ENCODE assay signal across 1 cellular context in the genomic region with DNA sequence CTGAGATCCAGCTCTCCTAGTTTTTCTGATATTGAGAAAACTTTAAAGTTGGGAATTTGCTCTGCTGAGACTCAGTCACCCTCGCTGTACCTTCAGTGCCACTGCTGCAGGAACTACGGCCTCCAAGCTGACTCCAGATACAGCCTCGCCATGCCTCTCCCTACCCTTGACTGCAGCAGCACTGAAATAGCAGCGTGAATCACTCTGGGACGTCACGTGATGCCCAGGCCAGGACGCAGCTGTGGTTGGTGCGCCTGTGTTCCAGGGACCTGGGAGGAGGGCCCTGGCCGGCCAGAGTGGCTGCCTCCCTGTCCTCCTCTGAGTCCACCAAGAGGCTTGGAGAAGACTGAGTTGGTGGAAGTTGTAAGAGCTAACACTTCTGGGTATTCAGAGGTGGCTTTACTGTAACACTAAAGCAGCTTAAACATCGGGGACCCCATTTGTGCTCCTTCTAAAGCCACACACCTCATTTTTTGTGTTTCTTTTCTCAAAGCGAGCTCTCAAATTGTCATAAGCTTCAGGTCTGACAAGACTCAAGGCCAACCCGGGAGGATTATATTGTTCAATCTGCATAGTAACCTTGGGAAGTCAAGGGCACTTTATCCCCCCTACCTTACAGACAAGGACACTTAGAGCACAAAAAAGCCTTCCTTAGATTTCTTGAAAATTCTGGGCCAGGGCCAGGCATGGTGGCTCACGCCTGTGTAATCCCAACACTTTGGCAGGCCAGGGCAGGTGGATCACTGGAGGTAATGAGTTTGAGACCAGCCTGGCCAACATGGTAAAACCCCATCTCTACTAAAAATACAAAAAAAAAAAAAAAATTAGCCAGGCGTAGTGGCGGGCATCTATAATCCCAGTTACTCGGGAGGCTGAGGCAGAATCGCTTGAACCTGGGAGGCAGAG.
TF ChIP-seq lines count a peak whose summit lies in the region.

No MANE protein-coding gene starts in this region.

TF ChIP-seq in HEK293, 187 proteins besides CTCF, POLR2A, EP300 and RAD21 (continues in another document):
- TF ChIP-seq, protein P1, sequence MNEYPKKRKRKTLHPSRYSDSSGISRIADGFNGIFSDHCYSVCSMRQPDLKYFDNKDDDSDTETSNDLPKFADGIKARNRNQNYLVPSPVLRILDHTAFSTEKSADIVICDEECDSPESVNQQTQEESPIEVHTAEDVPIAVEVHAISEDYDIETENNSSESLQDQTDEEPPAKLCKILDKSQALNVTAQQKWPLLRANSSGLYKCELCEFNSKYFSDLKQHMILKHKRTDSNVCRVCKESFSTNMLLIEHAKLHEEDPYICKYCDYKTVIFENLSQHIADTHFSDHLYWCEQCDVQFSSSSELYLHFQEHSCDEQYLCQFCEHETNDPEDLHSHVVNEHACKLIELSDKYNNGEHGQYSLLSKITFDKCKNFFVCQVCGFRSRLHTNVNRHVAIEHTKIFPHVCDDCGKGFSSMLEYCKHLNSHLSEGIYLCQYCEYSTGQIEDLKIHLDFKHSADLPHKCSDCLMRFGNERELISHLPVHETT (tag by site-specific recombination; IDR thresholded peaks at IDR 0.05) = no peak
- TF ChIP-seq, protein P2, sequence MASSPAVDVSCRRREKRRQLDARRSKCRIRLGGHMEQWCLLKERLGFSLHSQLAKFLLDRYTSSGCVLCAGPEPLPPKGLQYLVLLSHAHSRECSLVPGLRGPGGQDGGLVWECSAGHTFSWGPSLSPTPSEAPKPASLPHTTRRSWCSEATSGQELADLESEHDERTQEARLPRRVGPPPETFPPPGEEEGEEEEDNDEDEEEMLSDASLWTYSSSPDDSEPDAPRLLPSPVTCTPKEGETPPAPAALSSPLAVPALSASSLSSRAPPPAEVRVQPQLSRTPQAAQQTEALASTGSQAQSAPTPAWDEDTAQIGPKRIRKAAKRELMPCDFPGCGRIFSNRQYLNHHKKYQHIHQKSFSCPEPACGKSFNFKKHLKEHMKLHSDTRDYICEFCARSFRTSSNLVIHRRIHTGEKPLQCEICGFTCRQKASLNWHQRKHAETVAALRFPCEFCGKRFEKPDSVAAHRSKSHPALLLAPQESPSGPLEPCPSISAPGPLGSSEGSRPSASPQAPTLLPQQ (tag by site-specific recombination; IDR thresholded peaks at IDR 0.05) = 0 out of 2 replicates have a peak, but pooled peaks have one; percentile 29
- TF ChIP-seq, protein P3, sequence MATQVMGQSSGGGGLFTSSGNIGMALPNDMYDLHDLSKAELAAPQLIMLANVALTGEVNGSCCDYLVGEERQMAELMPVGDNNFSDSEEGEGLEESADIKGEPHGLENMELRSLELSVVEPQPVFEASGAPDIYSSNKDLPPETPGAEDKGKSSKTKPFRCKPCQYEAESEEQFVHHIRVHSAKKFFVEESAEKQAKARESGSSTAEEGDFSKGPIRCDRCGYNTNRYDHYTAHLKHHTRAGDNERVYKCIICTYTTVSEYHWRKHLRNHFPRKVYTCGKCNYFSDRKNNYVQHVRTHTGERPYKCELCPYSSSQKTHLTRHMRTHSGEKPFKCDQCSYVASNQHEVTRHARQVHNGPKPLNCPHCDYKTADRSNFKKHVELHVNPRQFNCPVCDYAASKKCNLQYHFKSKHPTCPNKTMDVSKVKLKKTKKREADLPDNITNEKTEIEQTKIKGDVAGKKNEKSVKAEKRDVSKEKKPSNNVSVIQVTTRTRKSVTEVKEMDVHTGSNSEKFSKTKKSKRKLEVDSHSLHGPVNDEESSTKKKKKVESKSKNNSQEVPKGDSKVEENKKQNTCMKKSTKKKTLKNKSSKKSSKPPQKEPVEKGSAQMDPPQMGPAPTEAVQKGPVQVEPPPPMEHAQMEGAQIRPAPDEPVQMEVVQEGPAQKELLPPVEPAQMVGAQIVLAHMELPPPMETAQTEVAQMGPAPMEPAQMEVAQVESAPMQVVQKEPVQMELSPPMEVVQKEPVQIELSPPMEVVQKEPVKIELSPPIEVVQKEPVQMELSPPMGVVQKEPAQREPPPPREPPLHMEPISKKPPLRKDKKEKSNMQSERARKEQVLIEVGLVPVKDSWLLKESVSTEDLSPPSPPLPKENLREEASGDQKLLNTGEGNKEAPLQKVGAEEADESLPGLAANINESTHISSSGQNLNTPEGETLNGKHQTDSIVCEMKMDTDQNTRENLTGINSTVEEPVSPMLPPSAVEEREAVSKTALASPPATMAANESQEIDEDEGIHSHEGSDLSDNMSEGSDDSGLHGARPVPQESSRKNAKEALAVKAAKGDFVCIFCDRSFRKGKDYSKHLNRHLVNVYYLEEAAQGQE (tag by site-specific recombination; IDR thresholded peaks at IDR 0.05) = no peak
- TF ChIP-seq SP2 (tag by site-specific recombination; IDR thresholded peaks at IDR 0.05) (peak; percentile 47), ZNF654 (tag by site-specific recombination; IDR thresholded peaks at IDR 0.05; ENCODE audit: low read depth) (no peak), ZNF629 (tag by site-specific recombination; IDR thresholded peaks at IDR 0.05) (peak; percentile 36; the same call in 1 of the 2 replicates), ZNF600 (tag by site-specific recombination; IDR thresholded peaks at IDR 0.05) (peak; percentile 31; the same call in 1 of the 2 replicates), ZNF610 (tag by site-specific recombination; IDR thresholded peaks at IDR 0.05; ENCODE audit: borderline replicate concordance) (no peak), SP7 (tag by site-specific recombination; IDR thresholded peaks at IDR 0.05) (0 out of 2 replicates have a peak, but pooled peaks have one; percentile 37), ZNF548 (tag by site-specific recombination; IDR thresholded peaks at IDR 0.05) (no peak), ZNF560 (tag by site-specific recombination; IDR thresholded peaks at IDR 0.05; ENCODE audit: borderline replicate concordance) (no peak), ZNF221 (tag by site-specific recombination; IDR thresholded peaks at IDR 0.05; ENCODE audit: borderline replicate concordance) (no peak), ZNF302 (tag by site-specific recombination; IDR thresholded peaks at IDR 0.05; ENCODE audit: low read depth) (no peak), RBAK (tag by site-specific recombination; IDR thresholded peaks at IDR 0.05) (no peak), ZBTB17 (tag by site-specific recombination; IDR thresholded peaks at IDR 0.05) (peak; percentile 78), ZNF146 (tag by site-specific recombination; IDR thresholded peaks at IDR 0.05) (no peak), SALL2 (tag by site-specific recombination; IDR thresholded peaks at IDR 0.05; ENCODE audit: borderline replicate concordance) (no peak), ZNF623 (tag by site-specific recombination; IDR thresholded peaks at IDR 0.05) (no peak), ZNF214 (tag by site-specific recombination; IDR thresholded peaks at IDR 0.05; ENCODE audit: borderline replicate concordance) (no peak), ZNF121 (tag by site-specific recombination; IDR thresholded peaks at IDR 0.05) (no peak), OSR2 (tag by site-specific recombination; IDR thresholded peaks at IDR 0.05) (no peak), ZIC2 (tag by site-specific recombination; IDR thresholded peaks at IDR 0.05) (0 out of 2 replicates have a peak, but pooled peaks have one; percentile 27), PRDM1 (tag by site-specific recombination; IDR thresholded peaks at IDR 0.05) (no peak), ZNF837 (tag by site-specific recombination; IDR thresholded peaks at IDR 0.05) (no peak), BCL11B (tag by site-specific recombination; IDR thresholded peaks at IDR 0.05; ENCODE audit: low read depth) (no peak), ZNF175 (tag by site-specific recombination; IDR thresholded peaks at IDR 0.05) (no peak), ZNF394 (tag by site-specific recombination; IDR thresholded peaks at IDR 0.05; ENCODE audit: borderline replicate concordance) (no peak), ZNF266 (tag by site-specific recombination; IDR thresholded peaks at IDR 0.05; ENCODE audit: low read depth) (no peak)
- TF ChIP-seq, protein P4, sequence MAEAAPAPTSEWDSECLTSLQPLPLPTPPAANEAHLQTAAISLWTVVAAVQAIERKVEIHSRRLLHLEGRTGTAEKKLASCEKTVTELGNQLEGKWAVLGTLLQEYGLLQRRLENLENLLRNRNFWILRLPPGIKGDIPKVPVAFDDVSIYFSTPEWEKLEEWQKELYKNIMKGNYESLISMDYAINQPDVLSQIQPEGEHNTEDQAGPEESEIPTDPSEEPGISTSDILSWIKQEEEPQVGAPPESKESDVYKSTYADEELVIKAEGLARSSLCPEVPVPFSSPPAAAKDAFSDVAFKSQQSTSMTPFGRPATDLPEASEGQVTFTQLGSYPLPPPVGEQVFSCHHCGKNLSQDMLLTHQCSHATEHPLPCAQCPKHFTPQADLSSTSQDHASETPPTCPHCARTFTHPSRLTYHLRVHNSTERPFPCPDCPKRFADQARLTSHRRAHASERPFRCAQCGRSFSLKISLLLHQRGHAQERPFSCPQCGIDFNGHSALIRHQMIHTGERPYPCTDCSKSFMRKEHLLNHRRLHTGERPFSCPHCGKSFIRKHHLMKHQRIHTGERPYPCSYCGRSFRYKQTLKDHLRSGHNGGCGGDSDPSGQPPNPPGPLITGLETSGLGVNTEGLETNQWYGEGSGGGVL (tag by site-specific recombination; IDR thresholded peaks at IDR 0.05) = no peak
- TF ChIP-seq, protein P5, sequence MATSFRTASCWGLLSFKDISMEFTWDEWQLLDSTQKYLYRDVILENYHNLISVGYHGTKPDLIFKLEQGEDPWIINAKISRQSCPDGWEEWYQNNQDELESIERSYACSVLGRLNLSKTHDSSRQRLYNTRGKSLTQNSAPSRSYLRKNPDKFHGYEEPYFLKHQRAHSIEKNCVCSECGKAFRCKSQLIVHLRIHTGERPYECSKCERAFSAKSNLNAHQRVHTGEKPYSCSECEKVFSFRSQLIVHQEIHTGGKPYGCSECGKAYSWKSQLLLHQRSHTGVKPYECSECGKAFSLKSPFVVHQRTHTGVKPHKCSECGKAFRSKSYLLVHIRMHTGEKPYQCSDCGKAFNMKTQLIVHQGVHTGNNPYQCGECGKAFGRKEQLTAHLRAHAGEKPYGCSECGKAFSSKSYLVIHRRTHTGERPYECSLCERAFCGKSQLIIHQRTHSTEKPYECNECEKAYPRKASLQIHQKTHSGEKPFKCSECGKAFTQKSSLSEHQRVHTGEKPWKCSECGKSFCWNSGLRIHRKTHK (tag by site-specific recombination; IDR thresholded peaks at IDR 0.05) = no peak
- TF ChIP-seq, protein P6, sequence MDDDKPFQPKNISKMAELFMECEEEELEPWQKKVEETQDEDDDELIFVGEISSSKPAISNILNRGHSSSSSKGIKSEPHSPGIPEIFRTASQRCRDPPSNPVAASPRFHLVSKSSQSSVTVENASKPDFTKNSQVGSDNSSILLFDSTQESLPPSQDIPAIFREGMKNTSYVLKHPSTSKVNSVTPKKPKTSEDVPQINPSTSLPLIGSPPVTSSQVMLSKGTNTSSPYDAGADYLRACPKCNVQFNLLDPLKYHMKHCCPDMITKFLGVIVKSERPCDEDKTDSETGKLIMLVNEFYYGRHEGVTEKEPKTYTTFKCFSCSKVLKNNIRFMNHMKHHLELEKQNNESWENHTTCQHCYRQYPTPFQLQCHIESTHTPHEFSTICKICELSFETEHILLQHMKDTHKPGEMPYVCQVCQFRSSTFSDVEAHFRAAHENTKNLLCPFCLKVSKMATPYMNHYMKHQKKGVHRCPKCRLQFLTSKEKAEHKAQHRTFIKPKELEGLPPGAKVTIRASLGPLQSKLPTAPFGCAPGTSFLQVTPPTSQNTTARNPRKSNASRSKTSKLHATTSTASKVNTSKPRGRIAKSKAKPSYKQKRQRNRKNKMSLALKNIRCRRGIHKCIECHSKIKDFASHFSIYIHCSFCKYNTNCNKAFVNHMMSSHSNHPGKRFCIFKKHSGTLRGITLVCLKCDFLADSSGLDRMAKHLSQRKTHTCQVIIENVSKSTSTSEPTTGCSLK (tag by site-specific recombination; IDR thresholded peaks at IDR 0.05) = no peak
- TF ChIP-seq, protein P7, sequence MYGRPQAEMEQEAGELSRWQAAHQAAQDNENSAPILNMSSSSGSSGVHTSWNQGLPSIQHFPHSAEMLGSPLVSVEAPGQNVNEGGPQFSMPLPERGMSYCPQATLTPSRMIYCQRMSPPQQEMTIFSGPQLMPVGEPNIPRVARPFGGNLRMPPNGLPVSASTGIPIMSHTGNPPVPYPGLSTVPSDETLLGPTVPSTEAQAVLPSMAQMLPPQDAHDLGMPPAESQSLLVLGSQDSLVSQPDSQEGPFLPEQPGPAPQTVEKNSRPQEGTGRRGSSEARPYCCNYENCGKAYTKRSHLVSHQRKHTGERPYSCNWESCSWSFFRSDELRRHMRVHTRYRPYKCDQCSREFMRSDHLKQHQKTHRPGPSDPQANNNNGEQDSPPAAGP (tag by site-specific recombination; IDR thresholded peaks at IDR 0.05) = 0 out of 2 replicates have a peak, but pooled peaks have one; percentile 50
- TF ChIP-seq, protein P8, sequence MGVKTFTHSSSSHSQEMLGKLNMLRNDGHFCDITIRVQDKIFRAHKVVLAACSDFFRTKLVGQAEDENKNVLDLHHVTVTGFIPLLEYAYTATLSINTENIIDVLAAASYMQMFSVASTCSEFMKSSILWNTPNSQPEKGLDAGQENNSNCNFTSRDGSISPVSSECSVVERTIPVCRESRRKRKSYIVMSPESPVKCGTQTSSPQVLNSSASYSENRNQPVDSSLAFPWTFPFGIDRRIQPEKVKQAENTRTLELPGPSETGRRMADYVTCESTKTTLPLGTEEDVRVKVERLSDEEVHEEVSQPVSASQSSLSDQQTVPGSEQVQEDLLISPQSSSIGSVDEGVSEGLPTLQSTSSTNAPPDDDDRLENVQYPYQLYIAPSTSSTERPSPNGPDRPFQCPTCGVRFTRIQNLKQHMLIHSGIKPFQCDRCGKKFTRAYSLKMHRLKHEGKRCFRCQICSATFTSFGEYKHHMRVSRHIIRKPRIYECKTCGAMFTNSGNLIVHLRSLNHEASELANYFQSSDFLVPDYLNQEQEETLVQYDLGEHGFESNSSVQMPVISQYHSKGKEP (tag by site-specific recombination; IDR thresholded peaks at IDR 0.05) = peak; percentile 64; the same call in 1 of the 2 replicates
- TF ChIP-seq, protein P9, sequence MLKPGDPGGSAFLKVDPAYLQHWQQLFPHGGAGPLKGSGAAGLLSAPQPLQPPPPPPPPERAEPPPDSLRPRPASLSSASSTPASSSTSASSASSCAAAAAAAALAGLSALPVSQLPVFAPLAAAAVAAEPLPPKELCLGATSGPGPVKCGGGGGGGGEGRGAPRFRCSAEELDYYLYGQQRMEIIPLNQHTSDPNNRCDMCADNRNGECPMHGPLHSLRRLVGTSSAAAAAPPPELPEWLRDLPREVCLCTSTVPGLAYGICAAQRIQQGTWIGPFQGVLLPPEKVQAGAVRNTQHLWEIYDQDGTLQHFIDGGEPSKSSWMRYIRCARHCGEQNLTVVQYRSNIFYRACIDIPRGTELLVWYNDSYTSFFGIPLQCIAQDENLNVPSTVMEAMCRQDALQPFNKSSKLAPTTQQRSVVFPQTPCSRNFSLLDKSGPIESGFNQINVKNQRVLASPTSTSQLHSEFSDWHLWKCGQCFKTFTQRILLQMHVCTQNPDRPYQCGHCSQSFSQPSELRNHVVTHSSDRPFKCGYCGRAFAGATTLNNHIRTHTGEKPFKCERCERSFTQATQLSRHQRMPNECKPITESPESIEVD (tag by site-specific recombination; IDR thresholded peaks at IDR 0.05) = no peak
